20 cellular contexts compared by ENCODE assay signal in the genomic region with DNA sequence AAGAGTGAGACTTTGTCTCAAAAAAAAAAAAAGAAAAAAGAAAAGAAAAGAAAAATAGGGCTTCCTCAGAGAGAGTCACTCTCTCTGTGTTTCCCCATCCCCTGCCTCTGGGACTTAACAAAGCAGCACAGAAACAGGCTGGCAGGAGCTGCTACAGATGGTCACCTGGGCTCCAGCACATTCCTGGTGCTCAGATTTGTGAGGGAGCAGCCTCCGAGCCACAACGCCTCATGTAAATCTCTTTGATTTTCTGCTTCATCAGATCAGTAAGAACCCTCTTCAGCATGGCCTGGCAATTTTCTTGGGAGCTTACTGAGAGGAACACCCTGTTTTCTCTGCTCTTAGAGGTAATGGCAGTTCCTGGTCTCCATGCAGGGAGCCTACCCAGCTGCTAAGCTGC. TPM values are rescaled to one million over a fixed set of nuclear protein-coding genes. Genes with fewer than 3 reads are reported as not detected.
A peak's percentile ranks its signal among the peaks of the same experiment; 100 is the strongest.
DNase-seq lines count a peak whose midpoint lies in the region; ATAC-seq, FAIRE-seq and TF ChIP-seq lines count a peak whose summit lies in the region.
"Had no signal": no experiment of that assay in that cellular context is flagged by ENCODE, and none has a peak within 500 bp of the region (broad histone marks: within the 10 kb centered on the region; RNA-seq: fewer than 3 reads in every experiment).

No MANE protein-coding gene starts in this region.

- CTCF ChIA-PET in HepG2 (lab: Yijun Ruan, JAX; ENCODE audit: low intra/inter-chr PET ratio, low total read pairs): no interaction called here

- H4K20me1 ChIP-seq in neural progenitor cell (ENCODE audit: low read depth) (no peaks in the 10 kb centered on the region), HepG2 (ENCODE audit: insufficient read depth, low read length) (no peaks in the 10 kb centered on the region)

- peaks cover 6% of the 10 kb centered on the region for H3F3A ChIP-seq in neural progenitor cell (ENCODE audit: low read depth)

- TF ChIP-seq EP300 in HepG2 (IDR thresholded peaks at IDR 0.05; ENCODE audit: low read depth in 2 of 2, low read length in 2 of 2) (no peak), HepG2 (CRISPR knock-in tag; IDR thresholded peaks at IDR 0.05; ENCODE audit: borderline replicate concordance) (no peak)

- H3K79me2 ChIP-seq in neural progenitor cell (ENCODE audit: low read depth) (no peaks in the 10 kb centered on the region), HepG2 (ENCODE audit: insufficient read depth, low read length) (no peaks in the 10 kb centered on the region)

- H3K4me1 ChIP-seq in neural progenitor cell: peaks cover 15% of the 10 kb centered on the region
- peaks cover 24% of the 10 kb centered on the region for H3K4me1 ChIP-seq in HepG2 (ENCODE audit: insufficient read depth, low read length)

- H3K4me3 ChIP-seq in neural progenitor cell: no peak overlapping the region
- H3K4me3 ChIP-seq in HepG2 (replicated peaks in 1 of 3; ENCODE audit: insufficient read depth in 1 of 3, low read depth in 2 of 3, low read length in 3 of 3): no peak overlapping the region
- H3K4me3 ChIP-seq: GM12878, GM23248, PC-9 had no signal

- no peak for TF ChIP-seq CTCF in brain (conservative IDR thresholded peaks at IDR 0.05)
- no peak for TF ChIP-seq CTCF in neural progenitor cell (IDR thresholded peaks at IDR 0.05)
- no peak for TF ChIP-seq CTCF in HepG2 (CRISPR knock-in tag; IDR thresholded peaks at IDR 0.05)

- peak overlapping the region in 4 of 5 experiments; percentile 48 to 91 (median 86) for H3K27ac Mint-ChIP-seq in brain
- peak overlapping the region; percentile 76 for H3K27ac Mint-ChIP-seq in neural progenitor cell

- no peak for ATAC-seq in HepG2
- ATAC-seq: GM12878 had no signal

- H3K9ac ChIP-seq in neural progenitor cell (no peak overlapping the region), HepG2 (ENCODE audit: insufficient read depth, low read depth, low read length) (no peak overlapping the region)
- H3K9ac ChIP-seq: GM23248 had no signal

- H2AFZ ChIP-seq in neural progenitor cell (replicated peaks) (no peak overlapping the region), HepG2 (ENCODE audit: low read length) (no peak overlapping the region)
- H2AFZ ChIP-seq: GM23248, PC-9 had no signal

- no TSS peak for BruUV-seq in HepG2 (replicated peaks; lab: Mats Ljungman, UMichigan)

- intact Hi-C loops in HepG2 (cut with micrococcal nuclease; ENCODE audit: unreplicated experiment): no loop called here

- H3K9me3 Mint-ChIP-seq in brain: no peaks in the 10 kb centered on the region
- H3K9me3 Mint-ChIP-seq in neural progenitor cell: no peaks in the 10 kb centered on the region

- H3K4me2 ChIP-seq in neural progenitor cell (peak overlapping the region; percentile 45), HepG2 (ENCODE audit: low read depth, low read length) (no peak overlapping the region)
- H3K4me2 ChIP-seq: PC-9 had no signal

- peaks cover 27% of the 10 kb centered on the region for H3K4me1 Mint-ChIP-seq in brain
- peaks cover 18% of the 10 kb centered on the region for H3K4me1 Mint-ChIP-seq in neural progenitor cell

- no peak for TF ChIP-seq POLR2A in HepG2 (IDR thresholded peaks at IDR 0.05; ENCODE audit: insufficient read depth in 1 of 2, low read depth in 2 of 2, low read length in 2 of 2)

- no peaks in the 10 kb centered on the region for H3K9me3 ChIP-seq in neural progenitor cell (ENCODE audit: low read depth)
- H3K9me3 ChIP-seq in HepG2 (ENCODE audit: low read length): no peaks in the 10 kb centered on the region

- H3K27me3 Mint-ChIP-seq in brain (peaks cover 3% of the 10 kb centered on the region), neural progenitor cell (ENCODE audit: insufficient read depth, low read depth) (peaks cover 2% of the 10 kb centered on the region)

- H3K36me3 Mint-ChIP-seq in brain (no peaks in the 10 kb centered on the region), neural progenitor cell (no peaks in the 10 kb centered on the region)

- no peaks in the 10 kb centered on the region for H3K36me3 ChIP-seq in neural progenitor cell
- H3K36me3 ChIP-seq in HepG2 (replicated peaks in 1 of 2; ENCODE audit: control insufficient read depth in 1 of 2, insufficient read depth in 2 of 2, low read length in 2 of 2): no peaks in the 10 kb centered on the region

- POLR2A ChIA-PET in HepG2 (lab: Yijun Ruan, JAX): no interaction called here

- TF ChIP-seq RAD21 in HepG2 (CRISPR knock-in tag; IDR thresholded peaks at IDR 0.05): no peak

- H3K27me3 ChIP-seq in neural progenitor cell (no peaks in the 10 kb centered on the region), HepG2 (ENCODE audit: control insufficient read depth in 1 of 2, insufficient read depth in 2 of 2, low read length in 2 of 2) (no peaks in the 10 kb centered on the region)

- H3K27ac ChIP-seq in neural progenitor cell (peak overlapping the region; percentile 8), HepG2 (ENCODE audit: extremely low read length, insufficient read depth, low read length) (no peak overlapping the region)
- H3K27ac ChIP-seq: GM23248, PC-9 had no signal

- WGBS in HepG2 (ENCODE audit: low lambda C conversion rate): 42% methylated on average over 2 of the region's 2 CpGs

- DNase-seq in DMS79 (lab: John Stamatoyannopoulos, UW) (peak; percentile 79), NCI-H2171 (lab: John Stamatoyannopoulos, UW) (peak; percentile 45), neural progenitor cell (ENCODE audit: low spot score) (peak; percentile 80), HK-2 (ENCODE audit: unreplicated experiment) (no peak), HepG2 (ENCODE audit: low spot score) (no peak)
- DNase-seq in activated T-cell treated with anti-CD3 and anti-CD28 coated beads, Interleukin-2, amount 50 U/mL, for 48 hours: no peak
- DNase-seq: COR-L47, DMS 273 treated with DMSO at 0.1 percent for 48 hours, GM23248, NCI-H1417 treated with DMSO at 0.1 percent for 48 hours, NCI-H187 treated with DMSO at 0.1 percent for 48 hours, NCI-H510A, NCI-H774, PC-9 had no signal

- FAIRE-seq in HepG2 (lab: Jason Lieb, UNC): no peak
- FAIRE-seq: GM12878 had no signal

- in situ Hi-C loops in HepG2 (cut with HindIII; ENCODE audit: extremely low pct_ligation_motif_present, low pct_unique_long_range_greater_than_20kb): no loop called here

- no peak overlapping the region for H3K4me3 Mint-ChIP-seq in brain
- no peak overlapping the region for H3K4me3 Mint-ChIP-seq in neural progenitor cell

RNA-seq across cellular contexts. Expression of a gene that starts 15.2 kb away (rescaled TPM):
- polyA plus RNA-seq in brain (ENCODE audit: insufficient read depth, low read depth, low replicate concordance) (162 TPM), HepG2 (2011; rRNA removed) (1,112 and 1,547 TPM in 2 replicates)
- total RNA-seq in neural progenitor cell (ENCODE audit: low replicate concordance) (781 and 977 TPM in 2 replicates), HepG2 (2016; rRNA removed; fragmentation: Illumina TruSeq; extraction: Trizol) (805 and 1,257 TPM in 2 replicates)
- total RNA-seq in HepG2 (2016; cell fraction: cytosol; rRNA removed; fragmentation: Illumina TruSeq; extraction: Trizol; ENCODE audit: low read depth): 144 and 147 TPM in 2 replicates
- 804 and 1,250 TPM in 2 replicates for total RNA-seq in HepG2 (2016; cell fraction: insoluble cytoplasmic fraction; rRNA removed; fragmentation: Illumina TruSeq; extraction: Trizol)
- 335 and 350 TPM in 2 replicates for total RNA-seq in HepG2 (2016; cell fraction: membrane; rRNA removed; fragmentation: Illumina TruSeq; extraction: Trizol)
- total RNA-seq in HepG2 (2016; cell fraction: nucleus; rRNA removed; fragmentation: Illumina TruSeq; extraction: Trizol): 485 and 499 TPM in 2 replicates
- polyA plus RNA-seq in HepG2 (2011; cell fraction: cytosol; rRNA removed): 1,051 and 1,568 TPM in 2 replicates
- 242 and 434 TPM in 2 replicates for polyA plus RNA-seq in HepG2 (2011; cell fraction: nucleus; rRNA removed)
- polyA plus RNA-seq in HepG2 (2012): 2,051 and 2,699 TPM in 2 replicates
- polyA plus RNA-seq in HepG2 (2016; cell fraction: cytosol; fragmentation: Illumina TruSeq; extraction: Trizol; ENCODE audit: low read depth): 290 and 338 TPM in 2 replicates
- 2,117 and 2,212 TPM in 2 replicates for polyA plus RNA-seq in HepG2 (2016; cell fraction: insoluble cytoplasmic fraction; fragmentation: Illumina TruSeq; extraction: Trizol; ENCODE audit: low read depth)
- 355 and 398 TPM in 2 replicates for polyA plus RNA-seq in HepG2 (2016; cell fraction: membrane; fragmentation: Illumina TruSeq; extraction: Trizol; ENCODE audit: low read depth)
- polyA plus RNA-seq in HepG2 (2016; cell fraction: nucleus; fragmentation: Illumina TruSeq; extraction: Trizol; ENCODE audit: insufficient read depth, low read depth): 763 and 807 TPM in 2 replicates
- polyA minus RNA-seq in HepG2 (2011; rRNA and poly(A)+ RNA removed; ENCODE audit: low replicate concordance): 970 and 1,123 TPM in 2 replicates
- 1,287 and 1,326 TPM in 2 replicates for polyA minus RNA-seq in HepG2 (2011; cell fraction: cytosol; rRNA and poly(A)+ RNA removed)
- 313 and 485 TPM in 2 replicates for polyA minus RNA-seq in HepG2 (2011; cell fraction: nucleus; rRNA and poly(A)+ RNA removed)

RNA-seq across cellular contexts. Expression of a gene that starts 32.9 kb away (rescaled TPM):
- polyA plus RNA-seq in brain (ENCODE audit: insufficient read depth, low read depth, low replicate concordance) (not detected), HepG2 (2011; rRNA removed) (not detected in 2 replicates)
- total RNA-seq in neural progenitor cell (ENCODE audit: low replicate concordance) (1.7 and 2.2 TPM in 2 replicates), HepG2 (2016; rRNA removed; fragmentation: Illumina TruSeq; extraction: Trizol) (not detected in 2 replicates)
- not detected in 2 replicates for total RNA-seq in HepG2 (2016; cell fraction: cytosol; rRNA removed; fragmentation: Illumina TruSeq; extraction: Trizol; ENCODE audit: low read depth)
- not detected in 2 replicates for total RNA-seq in HepG2 (2016; cell fraction: insoluble cytoplasmic fraction; rRNA removed; fragmentation: Illumina TruSeq; extraction: Trizol)
- not detected in 2 replicates for total RNA-seq in HepG2 (2016; cell fraction: membrane; rRNA removed; fragmentation: Illumina TruSeq; extraction: Trizol)
- not detected in 2 replicates for total RNA-seq in HepG2 (2016; cell fraction: nucleus; rRNA removed; fragmentation: Illumina TruSeq; extraction: Trizol)
- polyA plus RNA-seq in HepG2 (2011; cell fraction: cytosol; rRNA removed): not detected in 2 replicates
- polyA plus RNA-seq in HepG2 (2011; cell fraction: nucleus; rRNA removed): not detected in 2 replicates
- polyA plus RNA-seq in HepG2 (2012): not detected in 2 replicates
- not detected in 2 replicates for polyA plus RNA-seq in HepG2 (2016; cell fraction: cytosol; fragmentation: Illumina TruSeq; extraction: Trizol; ENCODE audit: low read depth)
- polyA plus RNA-seq in HepG2 (2016; cell fraction: insoluble cytoplasmic fraction; fragmentation: Illumina TruSeq; extraction: Trizol; ENCODE audit: low read depth): not detected in 2 replicates
- not detected in 2 replicates for polyA plus RNA-seq in HepG2 (2016; cell fraction: membrane; fragmentation: Illumina TruSeq; extraction: Trizol; ENCODE audit: low read depth)
- not detected in 2 replicates for polyA plus RNA-seq in HepG2 (2016; cell fraction: nucleus; fragmentation: Illumina TruSeq; extraction: Trizol; ENCODE audit: insufficient read depth, low read depth)
- polyA minus RNA-seq in HepG2 (2011; rRNA and poly(A)+ RNA removed; ENCODE audit: low replicate concordance): not detected in 2 replicates
- not detected in 2 replicates for polyA minus RNA-seq in HepG2 (2011; cell fraction: cytosol; rRNA and poly(A)+ RNA removed)
- not detected in 2 replicates for polyA minus RNA-seq in HepG2 (2011; cell fraction: nucleus; rRNA and poly(A)+ RNA removed)
- total RNA-seq: Daoy; GM12878; GM23248; HT-29; M059J; PC-9; T-helper 1 cell treated with Interleukin-12 subunit alpha and Interleukin-12 subunit beta and Interleukin-4 antibody, amounts not matched to agents 30 ng/mL and 1 ng/mL, for 36 hours had no signal
- polyA plus RNA-seq: GM23248 had no signal

RNA-seq across cellular contexts. Expression of a gene that starts 56.8 kb away (rescaled TPM):
- polyA plus RNA-seq in brain (ENCODE audit: insufficient read depth, low read depth, low replicate concordance) (6.5 TPM), HepG2 (2011; rRNA removed) (15.2 and 15.7 TPM in 2 replicates)
- total RNA-seq in neural progenitor cell (ENCODE audit: low replicate concordance) (33.2 and 45.2 TPM in 2 replicates), HepG2 (2016; rRNA removed; fragmentation: Illumina TruSeq; extraction: Trizol) (51.4 and 70.0 TPM in 2 replicates)
- 24.3 and 28.5 TPM in 2 replicates for total RNA-seq in HepG2 (2016; cell fraction: cytosol; rRNA removed; fragmentation: Illumina TruSeq; extraction: Trizol; ENCODE audit: low read depth)
- 53.4 and 70.2 TPM in 2 replicates for total RNA-seq in HepG2 (2016; cell fraction: insoluble cytoplasmic fraction; rRNA removed; fragmentation: Illumina TruSeq; extraction: Trizol)
- 63.4 and 70.5 TPM in 2 replicates for total RNA-seq in HepG2 (2016; cell fraction: membrane; rRNA removed; fragmentation: Illumina TruSeq; extraction: Trizol)
- 52.8 and 54.3 TPM in 2 replicates for total RNA-seq in HepG2 (2016; cell fraction: nucleus; rRNA removed; fragmentation: Illumina TruSeq; extraction: Trizol)
- polyA plus RNA-seq in HepG2 (2011; cell fraction: cytosol; rRNA removed): 10.9 and 14.0 TPM in 2 replicates
- polyA plus RNA-seq in HepG2 (2011; cell fraction: nucleus; rRNA removed): 20.3 and 21.9 TPM in 2 replicates
- 19.7 and 20.8 TPM in 2 replicates for polyA plus RNA-seq in HepG2 (2012)
- 22.7 and 27.3 TPM in 2 replicates for polyA plus RNA-seq in HepG2 (2016; cell fraction: cytosol; fragmentation: Illumina TruSeq; extraction: Trizol; ENCODE audit: low read depth)
- polyA plus RNA-seq in HepG2 (2016; cell fraction: insoluble cytoplasmic fraction; fragmentation: Illumina TruSeq; extraction: Trizol; ENCODE audit: low read depth): 54.8 and 62.0 TPM in 2 replicates
- polyA plus RNA-seq in HepG2 (2016; cell fraction: membrane; fragmentation: Illumina TruSeq; extraction: Trizol; ENCODE audit: low read depth): 46.8 and 48.1 TPM in 2 replicates
- 55.9 and 61.0 TPM in 2 replicates for polyA plus RNA-seq in HepG2 (2016; cell fraction: nucleus; fragmentation: Illumina TruSeq; extraction: Trizol; ENCODE audit: insufficient read depth, low read depth)
- polyA minus RNA-seq in HepG2 (2011; rRNA and poly(A)+ RNA removed; ENCODE audit: low replicate concordance): 23.7 and 34.5 TPM in 2 replicates
- 13.5 and 14.6 TPM in 2 replicates for polyA minus RNA-seq in HepG2 (2011; cell fraction: cytosol; rRNA and poly(A)+ RNA removed)
- polyA minus RNA-seq in HepG2 (2011; cell fraction: nucleus; rRNA and poly(A)+ RNA removed): 60.9 and 80.8 TPM in 2 replicates

RNA-seq across cellular contexts. Expression of a gene that starts 57.3 kb away (rescaled TPM):
- polyA plus RNA-seq in brain (ENCODE audit: insufficient read depth, low read depth, low replicate concordance) (5.6 TPM), HepG2 (2011; rRNA removed) (5.4 and 6.6 TPM in 2 replicates)
- total RNA-seq in neural progenitor cell (ENCODE audit: low replicate concordance) (17.0 and 21.3 TPM in 2 replicates), HepG2 (2016; rRNA removed; fragmentation: Illumina TruSeq; extraction: Trizol) (25.5 and 31.8 TPM in 2 replicates)
- total RNA-seq in HepG2 (2016; cell fraction: cytosol; rRNA removed; fragmentation: Illumina TruSeq; extraction: Trizol; ENCODE audit: low read depth): 47.8 and 51.9 TPM in 2 replicates
- total RNA-seq in HepG2 (2016; cell fraction: insoluble cytoplasmic fraction; rRNA removed; fragmentation: Illumina TruSeq; extraction: Trizol): 26.3 and 30.4 TPM in 2 replicates
- total RNA-seq in HepG2 (2016; cell fraction: membrane; rRNA removed; fragmentation: Illumina TruSeq; extraction: Trizol): 17.3 and 17.7 TPM in 2 replicates
- total RNA-seq in HepG2 (2016; cell fraction: nucleus; rRNA removed; fragmentation: Illumina TruSeq; extraction: Trizol): 22.2 and 26.2 TPM in 2 replicates
- 3.2 and 5.1 TPM in 2 replicates for polyA plus RNA-seq in HepG2 (2011; cell fraction: cytosol; rRNA removed)
- polyA plus RNA-seq in HepG2 (2011; cell fraction: nucleus; rRNA removed): 3.4 and 5.9 TPM in 2 replicates
- 7.5 and 8.1 TPM in 2 replicates for polyA plus RNA-seq in HepG2 (2012)
- polyA plus RNA-seq in HepG2 (2016; cell fraction: cytosol; fragmentation: Illumina TruSeq; extraction: Trizol; ENCODE audit: low read depth): 0.69 and 1.3 TPM in 2 replicates
- 15.8 and 18.0 TPM in 2 replicates for polyA plus RNA-seq in HepG2 (2016; cell fraction: insoluble cytoplasmic fraction; fragmentation: Illumina TruSeq; extraction: Trizol; ENCODE audit: low read depth)
- polyA plus RNA-seq in HepG2 (2016; cell fraction: membrane; fragmentation: Illumina TruSeq; extraction: Trizol; ENCODE audit: low read depth): 2.1 and 2.4 TPM in 2 replicates
- polyA plus RNA-seq in HepG2 (2016; cell fraction: nucleus; fragmentation: Illumina TruSeq; extraction: Trizol; ENCODE audit: insufficient read depth, low read depth): 19.1 and 25.2 TPM in 2 replicates
- polyA minus RNA-seq in HepG2 (2011; rRNA and poly(A)+ RNA removed; ENCODE audit: low replicate concordance): 11.2 and 33.6 TPM in 2 replicates
- 7.5 and 7.9 TPM in 2 replicates for polyA minus RNA-seq in HepG2 (2011; cell fraction: cytosol; rRNA and poly(A)+ RNA removed)
- 18.0 and 23.0 TPM in 2 replicates for polyA minus RNA-seq in HepG2 (2011; cell fraction: nucleus; rRNA and poly(A)+ RNA removed)

Comparison
In these comparisons a context has a peak if more than half of its experiments do, and no peak if none do; other contexts are left out.
1. DNase-seq: peak in DMS79 (single experiment), NCI-H2171 (single experiment) and neural progenitor cell (single experiment); none in activated T-cell treated with anti-CD3 and anti-CD28 coated beads, Interleukin-2, amount 50 U/mL, for 48 hours (0 of 2), HK-2 (single experiment) and HepG2 (single experiment).